Comparison of ENCODE assay signal across 20 cellular contexts in the genomic region with DNA sequence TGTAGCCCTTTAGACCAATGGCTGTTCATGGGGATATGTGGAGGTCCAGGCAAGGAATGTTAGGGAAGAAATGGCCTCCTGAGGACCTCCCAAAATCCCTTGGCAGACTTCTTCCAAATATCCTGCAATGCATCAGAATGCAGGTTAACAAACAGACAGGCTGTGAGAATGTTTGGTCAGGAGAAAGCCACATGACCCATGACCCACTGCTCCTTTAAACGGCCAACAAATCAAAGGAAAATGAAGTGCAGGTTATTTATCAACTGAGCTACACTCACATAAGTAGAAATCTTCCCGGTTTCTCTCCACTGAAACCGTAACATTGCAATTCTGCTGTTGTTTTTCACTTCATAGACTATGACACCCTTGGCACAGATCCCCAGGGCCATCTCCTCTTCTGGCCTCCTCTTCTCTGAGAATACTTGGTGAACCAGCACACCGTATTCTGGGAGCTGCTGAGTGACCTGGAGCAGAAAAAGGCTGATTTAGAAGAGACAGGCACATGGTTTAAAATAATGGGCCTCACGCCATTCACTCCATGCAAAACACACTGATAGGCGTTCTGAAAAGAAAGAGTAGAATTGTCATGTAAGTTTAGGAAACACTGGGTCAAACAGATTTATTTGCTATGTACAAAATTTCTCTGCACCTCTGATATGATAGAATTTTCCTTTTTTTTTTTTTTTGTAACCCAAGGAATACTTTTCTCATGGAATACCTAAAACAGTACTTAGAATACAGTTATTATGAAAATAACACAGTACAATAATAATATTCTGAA.
DNase-seq lines count a peak whose midpoint lies in the region; ATAC-seq, FAIRE-seq and TF ChIP-seq lines count a peak whose summit lies in the region.
"Had no signal": no experiment of that assay in that cellular context is flagged by ENCODE, and none has a peak within 500 bp of the region (broad histone marks: within the 10 kb centered on the region; RNA-seq: fewer than 3 reads in every experiment).

No MANE protein-coding gene starts in this region.

- H3K4me1 ChIP-seq in left lung (no peaks in the 10 kb centered on the region), thyroid gland (peaks cover 9 to 20% of the 10 kb centered on the region in 2 donors), ovary (ENCODE audit: insufficient read depth) (no peaks in the 10 kb centered on the region), hepatocyte (ENCODE audit: insufficient read depth) (no peaks in the 10 kb centered on the region)
- H3K4me1 ChIP-seq: BLaER1 had no signal

- H4K20me1 ChIP-seq in hepatocyte (ENCODE audit: insufficient read depth, poor library complexity, severe bottlenecking): no peaks in the 10 kb centered on the region
- H4K20me1 ChIP-seq: BLaER1 had no signal

- no peaks in the 10 kb centered on the region for H3K9me3 ChIP-seq in left lung
- H3K9me3 ChIP-seq in thyroid gland: no peaks in the 10 kb centered on the region
- H3K9me3 ChIP-seq in ovary: no peaks in the 10 kb centered on the region
- H3K9me3 ChIP-seq in hepatocyte (ENCODE audit: low read depth): no peaks in the 10 kb centered on the region
- H3K9me3 ChIP-seq: BLaER1 had no signal

- no peak for TF ChIP-seq EP300 in ovary (IDR thresholded peaks at IDR 0.05)

- DNase-seq in bronchial epithelial cell (ENCODE audit: low read depth) (no peak), left lung (no peak), thyroid gland (peak; percentile 71 to 73), MV-4-11 (lab: John Stamatoyannopoulos, UW) (no peak), ovary (no peak), hepatocyte (ENCODE audit: low spot score) (no peak)
- DNase-seq: Calu3; CD8-positive, alpha-beta T cell; Karpas-422; NCI-H1048; NCI-H1417 treated with DMSO at 0.1 percent for 48 hours; NCI-H187; NCI-H446 treated with DMSO at 0.1 percent for 48 hours; NCI-H526 treated with DMSO at 0.1 percent for 48 hours; SHP77 had no signal

- FAIRE-seq in bronchial epithelial cell (lab: Jason Lieb, UNC): peak; percentile 70
- FAIRE-seq: G401.6, GM18507 had no signal

- TF ChIP-seq POLR2A in thyroid gland (IDR thresholded peaks at IDR 0.05) (no peak), ovary (IDR thresholded peaks at IDR 0.05) (no peak)

- WGBS in thyroid gland, 2 donors: 28 to 31% methylated on average over 6 of the region's 6 CpGs
- WGBS in ovary, 3 donors: 60 to 64% (median 63%) methylated on average over 6 of the region's 6 CpGs
- WGBS in hepatocyte (ENCODE audit: low lambda C conversion rate, missing lambda C conversion rate): 71% methylated on average over 6 of the region's 6 CpGs

- peaks cover 2% of the 10 kb centered on the region for H3K27me3 ChIP-seq in bronchial epithelial cell (ENCODE audit: control insufficient read depth, insufficient read depth, low read length)
- H3K27me3 ChIP-seq in left lung: no peaks in the 10 kb centered on the region
- H3K27me3 ChIP-seq in thyroid gland: no peaks in the 10 kb centered on the region
- H3K27me3 ChIP-seq in ovary: no peaks in the 10 kb centered on the region
- H3K27me3 ChIP-seq in hepatocyte: no peaks in the 10 kb centered on the region
- H3K27me3 ChIP-seq: BLaER1 had no signal

- no peak overlapping the region for H3K27ac ChIP-seq in left lung
- H3K27ac ChIP-seq in thyroid gland: peak overlapping the region; percentile 63 to 88 (median 72)
- H3K27ac ChIP-seq in ovary: no peak overlapping the region
- H3K27ac ChIP-seq in hepatocyte: no peak overlapping the region
- H3K27ac ChIP-seq: BLaER1, SK-N-MC had no signal

- ATAC-seq in HG02798 (IDR thresholded peaks at IDR 0.05; ENCODE audit: poor library complexity, unreplicated experiment) (peak; percentile 9), left lung (peak; percentile 14)
- ATAC-seq: CD8-positive, alpha-beta T cell had no signal

- no peaks in the 10 kb centered on the region for H3K36me3 ChIP-seq in bronchial epithelial cell (ENCODE audit: control insufficient read depth, insufficient read depth, low read length)
- no peaks in the 10 kb centered on the region for H3K36me3 ChIP-seq in left lung
- no peaks in the 10 kb centered on the region for H3K36me3 ChIP-seq in thyroid gland
- H3K36me3 ChIP-seq in ovary: no peaks in the 10 kb centered on the region
- no peaks in the 10 kb centered on the region for H3K36me3 ChIP-seq in hepatocyte (replicated peaks; ENCODE audit: insufficient read depth, low read depth)
- H3K36me3 ChIP-seq: BLaER1 had no signal

- H3K4me2 ChIP-seq in hepatocyte: no peak overlapping the region
- H3K4me2 ChIP-seq: BLaER1 had no signal

- no peaks in the 10 kb centered on the region for H3K9me2 ChIP-seq in hepatocyte (replicated peaks; ENCODE audit: insufficient read depth)

- intact Hi-C loops in left lung (cut with DNase I) (no loop called here), thyroid gland (cut with DNase I) (no loop called here), ovary (cut with DNase I) (no loop called here)

- H2AFZ ChIP-seq in hepatocyte: no peak overlapping the region

- no peaks in the 10 kb centered on the region for H3K79me2 ChIP-seq in hepatocyte

- TF ChIP-seq CTCF in bronchial epithelial cell (IDR thresholded peaks at IDR 0.05; ENCODE audit: insufficient read depth, low read length, severe bottlenecking) (no peak), left lung (IDR thresholded peaks at IDR 0.05) (no peak), thyroid gland (IDR thresholded peaks at IDR 0.05) (no peak), ovary (IDR thresholded peaks at IDR 0.05) (no peak), hepatocyte (IDR thresholded peaks at IDR 0.05; ENCODE audit: poor library complexity) (no peak)

- H3K4me3 ChIP-seq in bronchial epithelial cell (ENCODE audit: low read depth, low read length) (no peak overlapping the region), left lung (no peak overlapping the region), thyroid gland (replicated peaks in 1 of 3) (no peak overlapping the region), ovary (no peak overlapping the region), hepatocyte (no peak overlapping the region)
- H3K4me3 ChIP-seq: BLaER1, SK-N-MC had no signal

Comparison
In these comparisons a context has a peak if more than half of its experiments do, and no peak if none do; other contexts are left out.
1. DNase-seq: peak in thyroid gland (2 of 2); none in bronchial epithelial cell (single experiment), left lung (0 of 2), MV-4-11 (single experiment), ovary (0 of 5) and hepatocyte (single experiment).
2. H3K27ac ChIP-seq: peak in thyroid gland (3 of 3); none in left lung (0 of 2), ovary (0 of 2) and hepatocyte (single experiment).